Comparison of ENCODE assay signal across 19 cellular contexts in the genomic region with DNA sequence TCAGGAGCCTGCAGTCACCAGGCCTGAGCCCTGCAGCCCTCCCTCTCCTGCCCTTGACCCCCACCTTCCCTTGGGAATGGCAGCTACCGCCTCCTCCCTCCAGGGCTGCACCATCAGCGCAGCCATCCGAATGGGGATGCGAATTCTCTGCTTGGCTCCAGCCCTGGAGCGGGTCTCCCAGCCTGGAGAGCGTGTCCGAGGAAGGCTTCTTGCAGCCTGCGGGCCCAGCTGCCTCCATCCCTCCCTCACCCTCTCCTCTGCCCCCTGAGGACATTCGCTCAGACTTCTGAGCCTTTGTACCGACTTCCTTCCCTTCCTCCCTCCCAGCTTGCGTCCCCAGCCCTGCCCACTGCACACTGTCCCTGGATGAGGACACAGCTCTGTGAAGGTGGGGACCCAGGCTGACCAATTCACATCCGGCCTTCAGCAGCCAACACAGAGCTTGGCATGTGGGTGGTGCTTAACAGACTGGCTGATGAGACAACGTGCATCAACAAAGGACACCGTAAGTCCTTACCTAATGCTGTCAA. TPM values are rescaled to one million over a fixed set of nuclear protein-coding genes. Genes with fewer than 3 reads are reported as not detected.
DNase-seq lines count a peak whose midpoint lies in the region; ATAC-seq and TF ChIP-seq lines count a peak whose summit lies in the region.
"Had no signal": no experiment of that assay in that cellular context is flagged by ENCODE, and none has a peak within 500 bp of the region (broad histone marks: within the 10 kb centered on the region; RNA-seq: fewer than 3 reads in every experiment).

No MANE protein-coding gene starts in this region.

- H3K36me3 ChIP-seq in HUES6 (ENCODE audit: control insufficient read depth, insufficient read depth, low read length), result no peaks in the 10 kb centered on the region

- TF ChIP-seq CTCF in brain (conservative IDR thresholded peaks at IDR 0.05) (no peak), neural crest cell (conservative IDR thresholded peaks at IDR 0.05) (no peak)

- H3K27me3 ChIP-seq in HUES6 (ENCODE audit: control insufficient read depth, insufficient read depth, low read length), result no peaks in the 10 kb centered on the region

- H3K27ac ChIP-seq in HUES6 (ENCODE audit: low read depth, low read length), result no peak overlapping the region
- H3K27ac ChIP-seq: GM23248, PC-9 had no signal

- peak overlapping the region; percentile 63 for H3K27ac Mint-ChIP-seq in T-helper 2 cell treated with Interferon-gamma antibody and Interleukin-4, amounts not matched to agents 5 μg/mL and 100 μg/mL, for 36 hours
- H3K27ac Mint-ChIP-seq in brain, result peak overlapping the region in 4 of 5 experiments; percentile 20 to 87 (median 74)
- no peak overlapping the region for H3K27ac Mint-ChIP-seq in neural crest cell (ENCODE audit: unreplicated experiment)
- H3K27ac Mint-ChIP-seq in stimulated activated effector memory CD8-positive, alpha-beta T cell treated with anti-CD3 and anti-CD28 coated beads, Interleukin-12 subunit alpha, Interleukin-12 subunit beta, amount 100 ng/mL, for 72 hours, result no peak overlapping the region

- peaks cover 8% of the 10 kb centered on the region for H3K36me3 Mint-ChIP-seq in T-helper 2 cell treated with Interferon-gamma antibody and Interleukin-4, amounts not matched to agents 5 μg/mL and 100 μg/mL, for 36 hours (ENCODE audit: low read depth)
- H3K36me3 Mint-ChIP-seq in brain (no peaks in the 10 kb centered on the region), neural crest cell (ENCODE audit: low read depth) (no peaks in the 10 kb centered on the region)
- H3K36me3 Mint-ChIP-seq in stimulated activated effector memory CD8-positive, alpha-beta T cell treated with anti-CD3 and anti-CD28 coated beads, Interleukin-12 subunit alpha, Interleukin-12 subunit beta, amount 100 ng/mL, for 72 hours, result no peaks in the 10 kb centered on the region

- ATAC-seq in GM21423 (IDR thresholded peaks at IDR 0.05; ENCODE audit: unreplicated experiment), result no peak
- no peak for ATAC-seq in stimulated activated effector memory CD8-positive, alpha-beta T cell treated with anti-CD3 and anti-CD28 coated beads, Interleukin-12 subunit alpha, Interleukin-12 subunit beta, amount 100 ng/mL, for 72 hours

- H3K4me1 ChIP-seq in HUES6 (ENCODE audit: control insufficient read depth, insufficient read depth, low read length), result peaks cover 21% of the 10 kb centered on the region

- H3K4me1 Mint-ChIP-seq in T-helper 2 cell treated with Interferon-gamma antibody and Interleukin-4, amounts not matched to agents 5 μg/mL and 100 μg/mL, for 36 hours (ENCODE audit: low read depth), result peaks cover 31% of the 10 kb centered on the region
- H3K4me1 Mint-ChIP-seq in brain (peaks cover 11% of the 10 kb centered on the region), neural crest cell (peaks cover 12% of the 10 kb centered on the region)
- peaks cover 48% of the 10 kb centered on the region for H3K4me1 Mint-ChIP-seq in stimulated activated effector memory CD8-positive, alpha-beta T cell treated with anti-CD3 and anti-CD28 coated beads, Interleukin-12 subunit alpha, Interleukin-12 subunit beta, amount 100 ng/mL, for 72 hours

- no peak overlapping the region for H3K4me3 Mint-ChIP-seq in T-helper 2 cell treated with Interferon-gamma antibody and Interleukin-4, amounts not matched to agents 5 μg/mL and 100 μg/mL, for 36 hours
- H3K4me3 Mint-ChIP-seq in brain, result peak overlapping the region in 1 of 5 experiments; percentile 49
- H3K4me3 Mint-ChIP-seq in neural crest cell, result peak overlapping the region; percentile 1
- no peak overlapping the region for H3K4me3 Mint-ChIP-seq in stimulated activated effector memory CD8-positive, alpha-beta T cell treated with anti-CD3 and anti-CD28 coated beads, Interleukin-12 subunit alpha, Interleukin-12 subunit beta, amount 100 ng/mL, for 72 hours

- H3K27me3 Mint-ChIP-seq in T-helper 2 cell treated with Interferon-gamma antibody and Interleukin-4, amounts not matched to agents 5 μg/mL and 100 μg/mL, for 36 hours (ENCODE audit: low read depth), result no peaks in the 10 kb centered on the region
- peaks cover 4% of the 10 kb centered on the region for H3K27me3 Mint-ChIP-seq in brain
- peaks cover 3% of the 10 kb centered on the region for H3K27me3 Mint-ChIP-seq in neural crest cell (ENCODE audit: low read depth)

- no peak for DNase-seq in T-helper 2 cell treated with Interferon-gamma antibody and Interleukin-4, amounts not matched to agents 5 μg/mL and 100 μg/mL, for 36 hours (ENCODE audit: low spot score)
- DNase-seq in T-helper 2 cell, result no peak
- no peak for DNase-seq in neural crest cell (ENCODE audit: low read depth, low spot score)
- DNase-seq in stimulated activated effector memory CD8-positive, alpha-beta T cell treated with anti-CD3 and anti-CD28 coated beads, Interleukin-12 subunit alpha, Interleukin-12 subunit beta, amount 100 ng/mL, for 72 hours (ENCODE audit: low spot score in 2 of 2), result no peak
- DNase-seq in SW 1271 (lab: John Stamatoyannopoulos, UW), result no peak
- DNase-seq: activated CD4-positive, alpha-beta T cell treated with anti-CD3 and anti-CD28 coated beads for 1 hour; Caco-2; GM23248; hippocampal formation; NCI-H1092 treated with DMSO at 0.1 percent for 48 hours; PC-9; stimulated activated naive CD4-positive, alpha-beta T cell treated with Interleukin-2 at 50 U/mL for 16 hours; T-helper 1 cell had no signal

- H3K9me3 ChIP-seq in HUES6 (ENCODE audit: control insufficient read depth, insufficient read depth, low read depth, low read length), result no peaks in the 10 kb centered on the region
- H3K9me3 ChIP-seq: Caco-2 had no signal

- H3K9ac ChIP-seq in HUES6 (ENCODE audit: low read length), result peak overlapping the region; percentile 15
- H3K9ac ChIP-seq: GM23248 had no signal

- H3K4me3 ChIP-seq in HUES6 (ENCODE audit: low read depth, low read length), result no peak overlapping the region
- H3K4me3 ChIP-seq: GM23248, PC-9 had no signal

- H3K9me3 Mint-ChIP-seq in T-helper 2 cell treated with Interferon-gamma antibody and Interleukin-4, amounts not matched to agents 5 μg/mL and 100 μg/mL, for 36 hours, result no peaks in the 10 kb centered on the region
- H3K9me3 Mint-ChIP-seq in brain (no peaks in the 10 kb centered on the region), neural crest cell (no peaks in the 10 kb centered on the region)
- no peaks in the 10 kb centered on the region for H3K9me3 Mint-ChIP-seq in stimulated activated effector memory CD8-positive, alpha-beta T cell treated with anti-CD3 and anti-CD28 coated beads, Interleukin-12 subunit alpha, Interleukin-12 subunit beta, amount 100 ng/mL, for 72 hours

RNA-seq across cellular contexts. Expression of a gene that starts 6.0 kb away (rescaled TPM):
- 0.42 TPM for polyA plus RNA-seq in brain (ENCODE audit: insufficient read depth, low read depth, low replicate concordance)
- 0.16 and 0.39 TPM in 2 replicates for total RNA-seq in neural crest cell
- total RNA-seq: astrocyte, liver, skeletal muscle tissue had no signal
- polyA plus RNA-seq: GM23248, liver had no signal

RNA-seq across cellular contexts. Expression of a gene that starts 11.2 kb away (rescaled TPM):
- polyA plus RNA-seq in brain (ENCODE audit: insufficient read depth, low read depth, low replicate concordance), result 69.4 TPM
- total RNA-seq in neural crest cell, result 22.2 and 25.1 TPM in 2 replicates

RNA-seq across cellular contexts. Expression of a gene that starts 11.8 kb away (rescaled TPM):
- polyA plus RNA-seq in brain (ENCODE audit: insufficient read depth, low read depth, low replicate concordance), result 10.2 TPM
- 9.3 and 9.7 TPM in 2 replicates for total RNA-seq in neural crest cell

Comparison
In these comparisons a context has a peak if more than half of its experiments do, and no peak if none do; other contexts are left out.
1. H3K27ac Mint-ChIP-seq: peak in T-helper 2 cell treated with Interferon-gamma antibody and Interleukin-4, amounts not matched to agents 5 μg/mL and 100 μg/mL, for 36 hours (single experiment) and brain (4 of 5); none in neural crest cell (single experiment) and stimulated activated effector memory CD8-positive, alpha-beta T cell treated with anti-CD3 and anti-CD28 coated beads, Interleukin-12 subunit alpha, Interleukin-12 subunit beta, amount 100 ng/mL, for 72 hours (single experiment).